In genomic region chr10:60388116-60388515, GRCh38 we compare ENCODE assay signal across 13 cellular contexts.
"Had no signal": no experiment of that assay in that cellular context is flagged by ENCODE, and none has a peak within 500 bp of the region (broad histone marks: within the 10 kb centered on the region; RNA-seq: fewer than 3 reads in every experiment).

No MANE protein-coding gene starts in this region.

- H3K36me3 ChIP-seq: ascending aorta, cardiac muscle cell, gastroesophageal sphincter had no signal

- H3K9me3 Mint-ChIP-seq: activated CD4-positive, alpha-beta memory T cell treated with anti-CD3 and anti-CD28 coated beads, Interleukin-2, amount 10 ng/mL, durations not matched to agents 7 days and 5 days; activated naive CD8-positive, alpha-beta T cell treated with anti-CD3 and anti-CD28 coated beads, Interleukin-2, amount 10 ng/mL, durations not matched to agents 7 days and 5 days; activated T-cell treated with anti-CD3 and anti-CD28 coated beads, Interleukin-2, amount 50 U/mL, for 72 hours had no signal

- H3K27ac ChIP-seq: ascending aorta, coronary artery, epithelial cell of prostate, hepatocyte had no signal

- ATAC-seq: gastroesophageal sphincter, right cardiac atrium had no signal

- H3K36me3 Mint-ChIP-seq: activated naive CD8-positive, alpha-beta T cell treated with anti-CD3 and anti-CD28 coated beads, Interleukin-2, amount 10 ng/mL, durations not matched to agents 7 days and 5 days had no signal

- H3K27me3 ChIP-seq: ascending aorta, cardiac muscle cell, gastroesophageal sphincter, hepatocyte had no signal

- H3K27me3 Mint-ChIP-seq: activated CD4-positive, alpha-beta memory T cell treated with anti-CD3 and anti-CD28 coated beads, Interleukin-2, amount 10 ng/mL, durations not matched to agents 7 days and 5 days had no signal

- H3K4me3 Mint-ChIP-seq: activated CD4-positive, alpha-beta memory T cell treated with anti-CD3 and anti-CD28 coated beads, Interleukin-2, amount 10 ng/mL, durations not matched to agents 7 days and 5 days; activated naive CD8-positive, alpha-beta T cell treated with anti-CD3 and anti-CD28 coated beads, Interleukin-2, amount 10 ng/mL, durations not matched to agents 7 days and 5 days; activated T-cell treated with anti-CD3 and anti-CD28 coated beads, Interleukin-2, amount 50 U/mL, for 72 hours had no signal

- H3K4me3 ChIP-seq: ascending aorta, cardiac muscle cell, coronary artery, gastroesophageal sphincter, hepatocyte, smooth muscle cell had no signal

- H3K27ac Mint-ChIP-seq: activated CD4-positive, alpha-beta memory T cell treated with anti-CD3 and anti-CD28 coated beads, Interleukin-2, amount 10 ng/mL, durations not matched to agents 7 days and 5 days; activated naive CD8-positive, alpha-beta T cell treated with anti-CD3 and anti-CD28 coated beads, Interleukin-2, amount 10 ng/mL, durations not matched to agents 7 days and 5 days; activated T-cell treated with anti-CD3 and anti-CD28 coated beads, Interleukin-2, amount 50 U/mL, for 72 hours had no signal

- DNase-seq: activated CD4-positive, alpha-beta memory T cell treated with anti-CD3 and anti-CD28 coated beads, Interleukin-2, amount 10 ng/mL, durations not matched to agents 7 days and 5 days; activated naive CD8-positive, alpha-beta T cell treated with anti-CD3 and anti-CD28 coated beads, Interleukin-2, amount 10 ng/mL, durations not matched to agents 7 days and 5 days; activated T-cell treated with anti-CD3 and anti-CD28 coated beads, Interleukin-2, amount 50 U/mL, for 72 hours; effector CD8-positive, alpha-beta T cell; T-helper 9 cell had no signal

- H3K4me1 Mint-ChIP-seq: activated naive CD8-positive, alpha-beta T cell treated with anti-CD3 and anti-CD28 coated beads, Interleukin-2, amount 10 ng/mL, durations not matched to agents 7 days and 5 days had no signal

- H3K9me3 ChIP-seq: ascending aorta, gastroesophageal sphincter had no signal
